ENCODE assay signal across 1 cellular context in genomic region chr1:192771341-192771740, GRCh38.
TF ChIP-seq lines count a peak whose summit lies in the region.

No MANE protein-coding gene starts in this region.

TF ChIP-seq in WTC11, 78 proteins besides CTCF, POLR2A, EP300 and RAD21 (continued from another document):
- TF ChIP-seq PRDM15 (CRISPR knock-in tag; IDR thresholded peaks at IDR 0.05) (no peak), ZNF121 (CRISPR knock-in tag; IDR thresholded peaks at IDR 0.05) (no peak), E2F4 (CRISPR knock-in tag; IDR thresholded peaks at IDR 0.05; ENCODE audit: borderline replicate concordance, low read depth) (no peak)
